24 cellular contexts compared by ENCODE assay signal in genomic region chr11:134475951-134476350, GRCh38.
"Had no signal": no experiment of that assay in that cellular context is flagged by ENCODE, and none has a peak within 500 bp of the region (broad histone marks: within the 10 kb centered on the region; RNA-seq: fewer than 3 reads in every experiment).

No MANE protein-coding gene starts in this region.

- H3K4me1 Mint-ChIP-seq: immature natural killer cell; memory B cell; naive thymus-derived CD8-positive, alpha-beta T cell; nephron; stimulated activated naive B cell treated with anti-CD40 and anti-IgM and Interleukin-4, amounts not matched to agents 10 μg/mL and 1 μg/mL and 100 μg/mL, for 72 hours had no signal

- H3K9me3 ChIP-seq: left ventricle myocardium inferior, pancreas, prostate gland, stomach, testis, thyroid gland, transverse colon, upper lobe of right lung, uterus had no signal

- H3K36me3 Mint-ChIP-seq: immature natural killer cell; memory B cell; naive thymus-derived CD8-positive, alpha-beta T cell; stimulated activated naive B cell treated with anti-CD40 and anti-IgM and Interleukin-4, amounts not matched to agents 10 μg/mL and 1 μg/mL and 100 μg/mL, for 72 hours had no signal

- H3K36me3 ChIP-seq: left ventricle myocardium inferior, pancreas, prostate gland, thyroid gland, transverse colon, upper lobe of right lung, uterus had no signal

- H3K4me3 ChIP-seq: left ventricle myocardium inferior, pancreas, prostate gland, skin epidermis, stomach, testis, thyroid gland, transverse colon, upper lobe of right lung, uterus had no signal

- H3K4me1 ChIP-seq: left ventricle myocardium inferior, pancreas, prostate gland, testis, thyroid gland, transverse colon, upper lobe of right lung, uterus had no signal

- H3K27ac Mint-ChIP-seq: immature natural killer cell; memory B cell; naive thymus-derived CD8-positive, alpha-beta T cell; nephron; stimulated activated naive B cell treated with anti-CD40 and anti-IgM and Interleukin-4, amounts not matched to agents 10 μg/mL and 1 μg/mL and 100 μg/mL, for 72 hours had no signal

- H3K27me3 ChIP-seq: testis, thyroid gland, transverse colon, uterus had no signal

- H3K9me3 Mint-ChIP-seq: immature natural killer cell; naive thymus-derived CD8-positive, alpha-beta T cell; nephron; neural crest cell; stimulated activated naive B cell treated with anti-CD40 and anti-IgM and Interleukin-4, amounts not matched to agents 10 μg/mL and 1 μg/mL and 100 μg/mL, for 72 hours had no signal

- ATAC-seq: naive thymus-derived CD8-positive, alpha-beta T cell; pancreas; right cardiac atrium; sciatic nerve; stimulated activated naive B cell treated with anti-CD40 and anti-IgM and Interleukin-4, amounts not matched to agents 10 μg/mL and 1 μg/mL and 100 μg/mL, for 72 hours; stimulated activated naive CD8-positive, alpha-beta T cell treated with anti-CD3 and anti-CD28 coated beads, Interleukin-15, Interleukin-2, amounts not matched to agents 100 U/mL and 50 U/mL, for 24 hours; upper lobe of right lung had no signal

- DNase-seq: immature natural killer cell; left ventricle myocardium inferior; naive thymus-derived CD8-positive, alpha-beta T cell; pancreas; posterior cingulate gyrus; right cardiac atrium; stimulated activated CD4-positive, alpha-beta T cell treated with anti-CD3 and anti-CD28 coated beads, Interleukin-12 subunit alpha, Interleukin-12 subunit beta, amount 100 ng/mL, for 4 hours; stimulated activated CD4-positive, alpha-beta T cell treated with anti-CD3 and anti-CD28 coated beads, Interleukin-15, amount 100 ng/mL, for 24 hours; stimulated activated CD4-positive, alpha-beta T cell treated with anti-CD3 and anti-CD28 coated beads, Interleukin-2, amount 100 ng/mL, for 24 hours; stimulated activated CD4-positive, alpha-beta T cell treated with anti-CD3 and anti-CD28 coated beads, Interleukin-4, amount 100 ng/mL, for 1 hour; stimulated activated naive B cell treated with anti-CD40 and anti-IgM and Interleukin-4, amounts not matched to agents 10 μg/mL and 1 μg/mL and 100 μg/mL, for 72 hours; stimulated activated naive CD8-positive, alpha-beta T cell treated with anti-CD3 and anti-CD28 coated beads, Interleukin-15, Interleukin-2, amounts not matched to agents 100 U/mL and 50 U/mL, for 24 hours; stomach; transverse colon; uterus had no signal

- H3K27ac ChIP-seq: left ventricle myocardium inferior, pancreas, prostate gland, skin epidermis, stomach, testis, thyroid gland, transverse colon, upper lobe of right lung, uterus had no signal

- H3K4me3 Mint-ChIP-seq: immature natural killer cell; memory B cell; naive thymus-derived CD8-positive, alpha-beta T cell; nephron; neural crest cell; stimulated activated naive B cell treated with anti-CD40 and anti-IgM and Interleukin-4, amounts not matched to agents 10 μg/mL and 1 μg/mL and 100 μg/mL, for 72 hours had no signal
